ENCODE assay signal across 8 cellular contexts in genomic region chr12:120292411-120292660, GRCh38. TPM values are rescaled to one million over a fixed set of nuclear protein-coding genes. Genes with fewer than 3 reads are reported as not detected.
A peak's percentile ranks its signal among the peaks of the same experiment; 100 is the strongest.
DNase-seq lines count a peak whose midpoint lies in the region; ATAC-seq and TF ChIP-seq lines count a peak whose summit lies in the region.

No MANE protein-coding gene starts in this region.

- ATAC-seq in activated T-cell treated with anti-CD3 and anti-CD28 coated beads, Interleukin-2, amount 50 U/mL, for 72 hours (replicated peaks in 1 of 2): peak; percentile 25 to 49

- H3K27me3 Mint-ChIP-seq in activated T-cell treated with anti-CD3 and anti-CD28 coated beads, Interleukin-2, amount 50 U/mL, for 72 hours (ENCODE audit: low read depth): no peaks in the 10 kb centered on the region

- peak overlapping the region in 20 of 21 experiments; percentile 89 to 100 (median 99) for H3K27ac ChIP-seq in skin epidermis

- no peak for TF ChIP-seq POLR2A in NB4 (IDR thresholded peaks at IDR 0.05; ENCODE audit: extremely low read depth, insufficient read length)

- no peak overlapping the region for H3K27ac Mint-ChIP-seq in activated T-cell treated with anti-CD3 and anti-CD28 coated beads, Interleukin-2, amount 50 U/mL, for 72 hours

- peak overlapping the region; percentile 67 for H3K4me3 ChIP-seq in NB4 (ENCODE audit: low read depth, low read length)
- peak overlapping the region; percentile 55 to 73 for H3K4me3 ChIP-seq in foreskin fibroblast (ENCODE audit: low read depth in 1 of 2, low read length in 2 of 2)
- H3K4me3 ChIP-seq in skin epidermis: peak overlapping the region; percentile 36 to 62 (median 50)

- peak in 1 of 2 donors; percentile 80 for DNase-seq in activated T-cell treated with anti-CD3 and anti-CD28 coated beads, Interleukin-2, amount 50 U/mL, for 72 hours
- DNase-seq in activated T-cell treated with anti-CD3 and anti-CD28 coated beads, Interleukin-2, amount 50 U/mL, for 1 hour: no peak
- DNase-seq in NB4 (ENCODE audit: low read depth): no peak
- no peak for DNase-seq in foreskin fibroblast
- DNase-seq in islet precursor cell: no peak
- no peak for DNase-seq in stimulated activated CD4-positive, alpha-beta T cell treated with anti-CD3 and anti-CD28 coated beads, Interleukin-12 subunit alpha, Interleukin-12 subunit beta, amount 100 ng/mL, for 4 hours
- DNase-seq in activated naive CD4-positive, alpha-beta T cell treated with anti-CD3 and anti-CD28 coated beads, Interleukin-2, amount 50 U/mL, for 16 hours: no peak

- H3K36me3 Mint-ChIP-seq in activated T-cell treated with anti-CD3 and anti-CD28 coated beads, Interleukin-2, amount 50 U/mL, for 72 hours (ENCODE audit: insufficient read depth in 2 of 2): no peaks in the 10 kb centered on the region

- H3K9me3 Mint-ChIP-seq in activated T-cell treated with anti-CD3 and anti-CD28 coated beads, Interleukin-2, amount 50 U/mL, for 72 hours: no peaks in the 10 kb centered on the region

- no peaks in the 10 kb centered on the region for H3K4me1 Mint-ChIP-seq in activated T-cell treated with anti-CD3 and anti-CD28 coated beads, Interleukin-2, amount 50 U/mL, for 72 hours (ENCODE audit: low read depth)

- no peak overlapping the region for H3K4me3 Mint-ChIP-seq in activated T-cell treated with anti-CD3 and anti-CD28 coated beads, Interleukin-2, amount 50 U/mL, for 72 hours

- TF ChIP-seq CTCF in NB4 (IDR thresholded peaks at IDR 0.05; ENCODE audit: low read depth, low read length): no peak
- no peak for TF ChIP-seq CTCF in foreskin fibroblast (IDR thresholded peaks at IDR 0.05; ENCODE audit: low read depth, low read length)

RNA-seq across cellular contexts. Expression of gene RNU4-2, which starts 0.6 kb away (rescaled TPM):
- total RNA-seq in activated T-cell treated with anti-CD3 and anti-CD28 coated beads, Interleukin-2, amount 50 U/mL, for 72 hours: 1,000 to 10,000 TPM; 3,117 to 4,201 TPM

RNA-seq across cellular contexts. Expression of gene RNU4-1, which starts 0.7 kb away (rescaled TPM):
- total RNA-seq in activated T-cell treated with anti-CD3 and anti-CD28 coated beads, Interleukin-2, amount 50 U/mL, for 72 hours: 1,000 to 10,000 TPM; 1,839 to 2,627 TPM

RNA-seq across cellular contexts. Expression of gene SIRT4, which starts 9.8 kb away (rescaled TPM):
- 1 to 10 TPM; 4.2 to 4.9 TPM for total RNA-seq in activated T-cell treated with anti-CD3 and anti-CD28 coated beads, Interleukin-2, amount 50 U/mL, for 72 hours

RNA-seq across cellular contexts. Expression of gene PXN, which starts 26.8 kb away (rescaled TPM):
- total RNA-seq in activated T-cell treated with anti-CD3 and anti-CD28 coated beads, Interleukin-2, amount 50 U/mL, for 72 hours: 10 to 100 TPM; 80.5 to 89.6 TPM

RNA-seq across cellular contexts. Expression of gene PLA2G1B, which starts 35.2 kb away (rescaled TPM):
- total RNA-seq in activated T-cell treated with anti-CD3 and anti-CD28 coated beads, Interleukin-2, amount 50 U/mL, for 72 hours: not detected
